11 cellular contexts compared by ENCODE assay signal in the genomic region with DNA sequence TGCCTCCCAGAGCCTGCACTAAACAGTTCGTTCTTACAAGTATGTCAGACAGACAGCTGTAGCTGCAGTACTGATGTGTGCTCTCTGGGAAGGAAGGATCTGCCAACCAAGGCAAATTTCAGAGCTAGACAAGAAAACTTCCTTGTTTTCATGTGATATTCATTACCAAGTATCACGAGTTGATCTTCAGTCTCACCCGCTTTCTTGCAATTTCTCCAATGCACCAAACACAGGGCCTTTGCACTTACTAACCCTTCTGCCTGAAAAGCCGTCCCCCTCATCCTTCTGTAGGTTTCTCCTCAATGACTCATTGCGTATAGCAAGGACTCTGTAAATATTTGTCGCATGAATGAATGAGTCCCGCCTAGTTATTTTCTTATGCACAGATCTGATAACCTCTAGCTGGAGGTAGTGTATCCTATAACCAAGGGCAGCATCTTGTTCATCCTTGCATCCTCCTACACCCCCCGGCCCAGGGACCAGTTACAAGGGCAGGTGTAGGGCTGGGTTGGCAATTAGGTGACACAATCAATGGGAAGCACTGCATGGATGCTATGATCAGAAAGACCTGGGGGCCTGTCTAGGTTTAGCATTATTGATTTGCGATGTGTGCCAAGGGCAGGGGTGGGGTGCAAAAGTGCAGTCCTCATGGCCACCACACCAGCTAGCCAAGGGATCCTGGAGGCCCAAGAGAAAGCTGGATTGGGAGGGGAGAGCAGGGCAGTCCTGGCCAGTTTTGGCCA. TPM values are rescaled to one million over a fixed set of nuclear protein-coding genes. Genes with fewer than 3 reads are reported as not detected.
A peak's percentile ranks its signal among the peaks of the same experiment; 100 is the strongest.
DNase-seq lines count a peak whose midpoint lies in the region; ATAC-seq and TF ChIP-seq lines count a peak whose summit lies in the region.
"Had no signal": no experiment of that assay in that cellular context is flagged by ENCODE, and none has a peak within 500 bp of the region (broad histone marks: within the 10 kb centered on the region; RNA-seq: fewer than 3 reads in every experiment).

No MANE protein-coding gene starts in this region.

- H3K36me3 Mint-ChIP-seq in CD14-positive monocyte (no peaks in the 10 kb centered on the region), neural crest cell (ENCODE audit: low read depth) (no peaks in the 10 kb centered on the region)

- H3K4me1 Mint-ChIP-seq in CD14-positive monocyte (peaks cover 31% of the 10 kb centered on the region), neural crest cell (peaks cover 7% of the 10 kb centered on the region)

- DNase-seq in CD14-positive monocyte (ENCODE audit: low spot score), result no peak
- peak; percentile 64 for DNase-seq in HT-29 (ENCODE audit: low spot score)
- DNase-seq in dermis blood vessel endothelial cell, result peak; percentile 21
- no peak for DNase-seq in neural crest cell (ENCODE audit: low read depth, low spot score)
- no peak for DNase-seq in iPS-NIHi11 (ENCODE audit: low spot score)
- DNase-seq: activated CD4-positive, alpha-beta T cell treated with anti-CD3 and anti-CD28 coated beads, Interleukin-2, amount 50 U/mL, for 1 hour; NCI-H2227 treated with DMSO at 0.1 percent for 48 hours; sigmoid colon had no signal

- H3K27ac Mint-ChIP-seq in CD14-positive monocyte (peak overlapping the region in 5 of 7 donors; percentile 12 to 84 (median 21)), neural crest cell (ENCODE audit: unreplicated experiment) (no peak overlapping the region)

- TF ChIP-seq CTCF in CD14-positive monocyte (IDR thresholded peaks at IDR 0.05) (no peak), neural crest cell (conservative IDR thresholded peaks at IDR 0.05) (no peak)

- intact Hi-C loops in CD14-positive monocyte (cut with micrococcal nuclease), result loop anchor here in 1 of 2 donors (5.0 kb wide), 1 partner anchor 43 kb away; no protein-coding TSS in a partner anchor

- H3K27me3 Mint-ChIP-seq in CD14-positive monocyte (ENCODE audit: low read depth in 3 of 3) (peaks cover 24 to 52% (median 46%) of the 10 kb centered on the region in 3 donors), neural crest cell (ENCODE audit: low read depth) (peaks cover 48% of the 10 kb centered on the region)

- H3K4me3 Mint-ChIP-seq in CD14-positive monocyte (peak overlapping the region in 1 of 2 donors; percentile 42), neural crest cell (peak overlapping the region; percentile 2)

- H3K9me3 Mint-ChIP-seq in CD14-positive monocyte (peaks cover 0 to 9% (median 0%) of the 10 kb centered on the region in 7 donors), neural crest cell (no peaks in the 10 kb centered on the region)

- ATAC-seq in HG03139 (IDR thresholded peaks at IDR 0.05; ENCODE audit: unreplicated experiment) (no peak), HG02623 (IDR thresholded peaks at IDR 0.05; ENCODE audit: unreplicated experiment) (no peak), GM21619 (IDR thresholded peaks at IDR 0.05; ENCODE audit: unreplicated experiment) (no peak)

RNA-seq across cellular contexts. Expression of a gene that starts 51.3 kb away (rescaled TPM):
- 1 to 10 TPM in 1 of 2 donors, under 1 TPM in 1; 0.56 to 1.1 TPM for polyA plus RNA-seq in CD14-positive monocyte
- 4.4 and 4.6 TPM in 2 replicates for total RNA-seq in HT-29 (2014; rRNA removed; shearing (Covaris generic))
- total RNA-seq in dermis blood vessel endothelial cell (4.3 and 7.0 TPM in 2 replicates), neural crest cell (1.3 and 1.9 TPM in 2 replicates)

RNA-seq across cellular contexts. Expression of a gene that starts 54.3 kb away (rescaled TPM):
- polyA plus RNA-seq in CD14-positive monocyte, result 10 to 100 TPM in 1 of 2 donors, 1 to 10 TPM in 1; 8.6 to 15.9 TPM
- total RNA-seq in HT-29 (2014; rRNA removed; shearing (Covaris generic)), result 7.6 and 10.0 TPM in 2 replicates
- total RNA-seq in dermis blood vessel endothelial cell, result 21.3 and 32.1 TPM in 2 replicates
- total RNA-seq in neural crest cell, result 23.4 and 23.9 TPM in 2 replicates

Comparison
In these comparisons a context has a peak if more than half of its experiments do, and no peak if none do; other contexts are left out.
1. DNase-seq: peak in HT-29 (single experiment) and dermis blood vessel endothelial cell (single experiment); none in CD14-positive monocyte (single experiment), neural crest cell (single experiment) and iPS-NIHi11 (single experiment).